In the genomic region with DNA sequence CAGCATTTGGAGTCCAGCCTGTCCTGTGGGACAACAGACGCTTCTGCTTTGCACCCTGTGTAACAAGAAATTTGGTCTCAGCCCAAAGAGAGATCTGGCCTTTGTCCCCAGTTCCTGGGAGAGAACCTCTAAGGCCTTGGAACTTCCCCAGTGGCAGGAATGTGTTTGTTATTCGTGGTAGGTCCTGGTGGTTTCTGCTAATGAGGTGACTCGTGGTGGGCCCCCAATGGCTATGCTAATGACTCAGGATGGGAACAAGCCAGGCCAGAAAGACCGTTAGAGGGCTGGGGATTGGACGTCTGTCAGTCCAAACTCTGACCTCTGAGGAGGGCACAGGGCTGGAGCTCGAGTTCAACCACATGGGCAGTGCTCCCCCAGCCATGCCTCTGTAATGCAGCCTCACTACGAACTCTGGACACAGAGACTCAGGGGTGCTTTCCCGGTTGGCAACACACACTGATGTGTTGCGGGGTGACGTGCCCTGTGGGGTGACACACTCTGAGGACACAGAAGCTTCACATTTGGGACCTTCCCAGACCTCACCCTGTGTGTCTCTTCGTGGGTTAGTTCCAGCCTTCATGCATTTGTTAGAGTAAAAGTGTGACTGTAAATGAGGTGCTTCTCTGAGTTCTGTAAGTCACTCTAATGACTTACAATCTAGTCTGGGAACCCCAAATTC, we compare ENCODE assay signal across 24 cellular contexts. TPM values are rescaled to one million over a fixed set of nuclear protein-coding genes. Genes with fewer than 3 reads are reported as not detected.
A peak's percentile ranks its signal among the peaks of the same experiment; 100 is the strongest.
DNase-seq lines count a peak whose midpoint lies in the region; ATAC-seq and TF ChIP-seq lines count a peak whose summit lies in the region.
"Had no signal": no experiment of that assay in that cellular context is flagged by ENCODE, and none has a peak within 500 bp of the region (broad histone marks: within the 10 kb centered on the region; RNA-seq: fewer than 3 reads in every experiment).

No MANE protein-coding gene starts in this region.

- no peak overlapping the region for H3K4me3 Mint-ChIP-seq in H9
- no peak overlapping the region for H3K4me3 Mint-ChIP-seq in activated CD8-positive, alpha-beta T cell treated with anti-CD3 and anti-CD28 coated beads for 36 hours
- H3K4me3 Mint-ChIP-seq: activated CD4-positive, alpha-beta memory T cell treated with anti-CD3 and anti-CD28 coated beads, Interleukin-2, amount 10 ng/mL, durations not matched to agents 7 days and 5 days; CD4-positive, alpha-beta memory T cell had no signal

- no peak overlapping the region for H2BK120ac ChIP-seq in H9 (ENCODE audit: low read depth, low read length, poor library complexity, severe bottlenecking)

- H3K27ac Mint-ChIP-seq in H9, result peak overlapping the region in 1 of 3 experiments; percentile 42; a peak in 2 of 7 replicates
- H3K27ac Mint-ChIP-seq in activated CD8-positive, alpha-beta T cell treated with anti-CD3 and anti-CD28 coated beads for 36 hours, result no peak overlapping the region
- H3K27ac Mint-ChIP-seq: activated CD4-positive, alpha-beta memory T cell treated with anti-CD3 and anti-CD28 coated beads, Interleukin-2, amount 10 ng/mL, durations not matched to agents 7 days and 5 days; CD4-positive, alpha-beta memory T cell had no signal

- H3K27ac ChIP-seq in AG04450 (ENCODE audit: low read depth, low read length), result no peak overlapping the region
- no peak overlapping the region for H3K27ac ChIP-seq in H9 (ENCODE audit: insufficient read length, low read depth, low read length)
- H3K27ac ChIP-seq: A549, cardiac muscle cell, KMS-11, left lung had no signal

- H3K4me2 ChIP-seq in H9 (ENCODE audit: insufficient read depth, insufficient read length, low read length), result no peak overlapping the region
- H3K4me2 ChIP-seq: A549, KMS-11 had no signal

- H2AFZ ChIP-seq in H9 (ENCODE audit: low read length), result no peak overlapping the region

- peaks cover 12 to 17% of the 10 kb centered on the region in 2 experiments for H3K4me1 Mint-ChIP-seq in H9
- H3K4me1 Mint-ChIP-seq in activated CD8-positive, alpha-beta T cell treated with anti-CD3 and anti-CD28 coated beads for 36 hours (ENCODE audit: low read depth), result peaks cover 7% of the 10 kb centered on the region
- H3K4me1 Mint-ChIP-seq: activated CD4-positive, alpha-beta memory T cell treated with anti-CD3 and anti-CD28 coated beads, Interleukin-2, amount 10 ng/mL, durations not matched to agents 7 days and 5 days had no signal

- intact Hi-C loops in activated CD8-positive, alpha-beta T cell treated with anti-CD3 and anti-CD28 coated beads for 36 hours (cut with micrococcal nuclease), result no loop called here

- no peak overlapping the region for H4K5ac ChIP-seq in H9 (ENCODE audit: insufficient read length, low read depth, low read length)

- H3K36me3 Mint-ChIP-seq in H9 (ENCODE audit: insufficient read depth in 1 of 3, low read depth in 3 of 3), result no peaks in the 10 kb centered on the region
- H3K36me3 Mint-ChIP-seq in activated CD8-positive, alpha-beta T cell treated with anti-CD3 and anti-CD28 coated beads for 36 hours (ENCODE audit: low read depth), result no peaks in the 10 kb centered on the region
- H3K36me3 Mint-ChIP-seq: CD4-positive, alpha-beta memory T cell had no signal

- WGBS in H9 (ENCODE audit: extremely low coverage, insufficient read length, low lambda C conversion rate), result no CpG with 5 or more reads among the region's 11 CpGs

- no peak overlapping the region for H3K23ac ChIP-seq in H9 (ENCODE audit: insufficient read length, low read depth, low read length)

- H4K8ac ChIP-seq in H9 (replicated peaks; ENCODE audit: insufficient read length, low read depth, low read length), result no peak overlapping the region

- TF ChIP-seq CTCF in AG04450 (IDR thresholded peaks at IDR 0.05; ENCODE audit: low read depth, low read length), result peak; percentile 0; the same call in 1 of the 2 replicates
- TF ChIP-seq CTCF in H9 (conservative IDR thresholded peaks at IDR 0.05), result peak; percentile 51
- no peak for TF ChIP-seq CTCF in activated CD8-positive, alpha-beta T cell treated with anti-CD3 and anti-CD28 coated beads for 36 hours (IDR thresholded peaks at IDR 0.05)

- CTCF ChIA-PET in AG04450 (lab: Charles Lee), result no interaction called here
- CTCF ChIA-PET in activated CD8-positive, alpha-beta T cell treated with anti-CD3 and anti-CD28 coated beads for 36 hours (lab: Charles Lee), result no interaction called here

- H3K9ac ChIP-seq in H9 (ENCODE audit: extremely low read depth, insufficient read length, low read length), result no peak overlapping the region
- H3K9ac ChIP-seq: KMS-11 had no signal

- no peak overlapping the region for H3T11ph ChIP-seq in H9 (ENCODE audit: low read length)

- H3K27me3 ChIP-seq in AG04450 (ENCODE audit: control insufficient read depth, insufficient read depth, low read length) (peaks cover 29% of the 10 kb centered on the region), H9 (ENCODE audit: insufficient read depth, low read length) (no peaks in the 10 kb centered on the region)
- H3K27me3 ChIP-seq: cardiac muscle cell had no signal

- no peak overlapping the region for H2AK5ac ChIP-seq in H9 (ENCODE audit: insufficient read length, low read length)

- no peaks in the 10 kb centered on the region for H3K79me1 ChIP-seq in H9 (ENCODE audit: insufficient read depth, low read depth, low read length, poor library complexity, severe bottlenecking)

- ATAC-seq in activated CD8-positive, alpha-beta T cell treated with anti-CD3 and anti-CD28 coated beads for 36 hours, result no peak
- no peak for ATAC-seq in HG03442 (IDR thresholded peaks at IDR 0.05; ENCODE audit: unreplicated experiment)
- ATAC-seq: A549, left lung, mucosa of descending colon, right cardiac atrium had no signal

- H3K4me1 ChIP-seq in H9 (ENCODE audit: insufficient read depth, low read length), result peaks cover 3% of the 10 kb centered on the region; the same call in 1 of the 2 replicates
- H3K4me1 ChIP-seq: A549, left lung had no signal

- H3K14ac ChIP-seq in H9 (ENCODE audit: insufficient read depth, low read length), result no peak overlapping the region

- no peak overlapping the region for H2BK12ac ChIP-seq in H9 (ENCODE audit: insufficient read length, low read depth, low read length)

- no peaks in the 10 kb centered on the region for H3K9me3 ChIP-seq in AG04450 (ENCODE audit: control insufficient read depth, insufficient read depth, low read length)
- H3K9me3 ChIP-seq in H9 (ENCODE audit: control insufficient read depth, low read depth, low read length), result no peaks in the 10 kb centered on the region
- H3K9me3 ChIP-seq: A549, left lung, mucosa of descending colon had no signal

- no peak overlapping the region for H2BK15ac ChIP-seq in H9 (ENCODE audit: low read depth, low read length)

- no peak overlapping the region for H3K4ac ChIP-seq in H9 (ENCODE audit: low read depth, low read length)

- no peak overlapping the region for H3K4me3 ChIP-seq in AG04450 (ENCODE audit: low read depth, low read length)
- H3K4me3 ChIP-seq: A549, cardiac muscle cell, left lung, mucosa of descending colon had no signal

- no peak overlapping the region for H2BK20ac ChIP-seq in H9 (ENCODE audit: low read depth, low read length, poor library complexity, severe bottlenecking)

- DNase-seq in AG04450 (ENCODE audit: low read depth, low spot score), result no peak
- peak; percentile 76 for DNase-seq in H9
- peak; percentile 51 for DNase-seq in astrocyte of the hippocampus (ENCODE audit: low read depth, low spot score)
- peak; percentile 67 for DNase-seq in islet precursor cell
- DNase-seq in activated CD8-positive, alpha-beta T cell treated with anti-CD3 and anti-CD28 coated beads for 36 hours, result no peak
- DNase-seq in cortex of kidney (lab: John Stamatoyannopoulos, UW), result no peak
- no peak for DNase-seq in NCI-H1105 treated with DMSO at 0.1 percent for 48 hours (lab: John Stamatoyannopoulos, UW)
- DNase-seq: activated CD4-positive, alpha-beta memory T cell treated with anti-CD3 and anti-CD28 coated beads, Interleukin-2, amount 10 ng/mL, durations not matched to agents 7 days and 5 days; CD4-positive, alpha-beta memory T cell; effector CD8-positive, alpha-beta T cell; hippocampal formation; left lung; mucosa of descending colon; NCI-H1417; NCI-H345; nucleus accumbens; right cardiac atrium had no signal

- H3K79me2 ChIP-seq in H9 (ENCODE audit: insufficient read depth, low read length), result 0 out of 2 replicates have a peak, but pooled peaks cover 1% of the 10 kb centered on the region

- H3K56ac ChIP-seq in H9 (ENCODE audit: insufficient read length, low read depth, low read length), result no peak overlapping the region

- H3K27me3 Mint-ChIP-seq in H9 (ENCODE audit: low read depth), result peaks cover 12% of the 10 kb centered on the region
- no peaks in the 10 kb centered on the region for H3K27me3 Mint-ChIP-seq in activated CD8-positive, alpha-beta T cell treated with anti-CD3 and anti-CD28 coated beads for 36 hours

- no peak overlapping the region for H2BK5ac ChIP-seq in H9 (ENCODE audit: insufficient read length, low read length)

- POLR2A ChIA-PET in AG04450 (lab: Yijun Ruan, JAX), result no interaction called here
- POLR2A ChIA-PET in activated CD8-positive, alpha-beta T cell treated with anti-CD3 and anti-CD28 coated beads for 36 hours (lab: Charles Lee), result no interaction called here

- peak overlapping the region; percentile 2 for H3K18ac ChIP-seq in H9 (ENCODE audit: insufficient read length, low read depth, low read length)

- no peaks in the 10 kb centered on the region for H4K20me1 ChIP-seq in H9 (ENCODE audit: control insufficient read depth, insufficient read depth, insufficient read length)

- no peak overlapping the region for H4K91ac ChIP-seq in H9 (ENCODE audit: insufficient read length, low read depth, low read length)

- H3K9me3 Mint-ChIP-seq in H9, result no peaks in the 10 kb centered on the region
- H3K9me3 Mint-ChIP-seq in activated CD8-positive, alpha-beta T cell treated with anti-CD3 and anti-CD28 coated beads for 36 hours, result no peaks in the 10 kb centered on the region
- H3K9me3 Mint-ChIP-seq: activated CD4-positive, alpha-beta memory T cell treated with anti-CD3 and anti-CD28 coated beads, Interleukin-2, amount 10 ng/mL, durations not matched to agents 7 days and 5 days; CD4-positive, alpha-beta memory T cell had no signal

- no peaks in the 10 kb centered on the region for H3K23me2 ChIP-seq in H9 (ENCODE audit: insufficient read length, low read depth, low read length, poor library complexity, severe bottlenecking)

RNA-seq across cellular contexts. Expression of a gene that starts 38.9 kb away (rescaled TPM):
- polyA plus RNA-seq in AG04450 (2011; rRNA removed), result 4.7 and 6.1 TPM in 2 replicates
- polyA minus RNA-seq in AG04450 (2011; rRNA and poly(A)+ RNA removed), result 0.52 and 1.1 TPM in 2 replicates
- 0.33 TPM in 1 of 2 replicates, not detected in the other for total RNA-seq in H9 (2021)
- total RNA-seq in activated CD8-positive, alpha-beta T cell treated with anti-CD3 and anti-CD28 coated beads for 36 hours, result under 1 TPM; 0.50 to 0.67 TPM
- total RNA-seq: cardiac muscle cell, G401, RPMI7951, subcutaneous adipose tissue had no signal
- polyA plus RNA-seq: cardiac muscle cell had no signal

Comparison
In these comparisons a context has a peak if more than half of its experiments do, and no peak if none do; other contexts are left out.
1. DNase-seq: peak in H9 (single experiment), astrocyte of the hippocampus (single experiment) and islet precursor cell (single experiment); none in AG04450 (single experiment), activated CD8-positive, alpha-beta T cell treated with anti-CD3 and anti-CD28 coated beads for 36 hours (single experiment), cortex of kidney (single experiment) and NCI-H1105 treated with DMSO at 0.1 percent for 48 hours (single experiment).